Comparison of ENCODE assay signal across 22 cellular contexts in genomic region chr2:84519332-84519957, GRCh38.
"Had no signal": no experiment of that assay in that cellular context is flagged by ENCODE, and none has a peak within 500 bp of the region (broad histone marks: within the 10 kb centered on the region; RNA-seq: fewer than 3 reads in every experiment).

No MANE protein-coding gene starts in this region.

- H3K4me2 ChIP-seq: hepatocyte, smooth muscle cell had no signal

- H3K27me3 Mint-ChIP-seq: activated CD4-positive, alpha-beta T cell treated with anti-CD3 and anti-CD28 coated beads for 36 hours had no signal

- H3K4me3 ChIP-seq: body of pancreas, hepatocyte, lung, smooth muscle cell, thoracic aorta, upper lobe of left lung had no signal

- H3K4me1 Mint-ChIP-seq: mesothelial cell of epicardium, nephron had no signal

- H3K4me1 ChIP-seq: foreskin keratinocyte had no signal

- ATAC-seq: activated CD4-positive, alpha-beta T cell treated with anti-CD3 and anti-CD28 coated beads for 36 hours; body of pancreas; effector memory CD8-positive, alpha-beta T cell; foreskin keratinocyte; sciatic nerve had no signal

- H3K27me3 ChIP-seq: body of pancreas, hepatocyte, upper lobe of left lung had no signal

- H3K36me3 ChIP-seq: thoracic aorta, upper lobe of left lung had no signal

- H2AFZ ChIP-seq: hepatocyte had no signal

- H3K9me3 ChIP-seq: body of pancreas, thoracic aorta, upper lobe of left lung had no signal

- H3K9me3 Mint-ChIP-seq: effector memory CD8-positive, alpha-beta T cell had no signal

- H3K4me3 Mint-ChIP-seq: activated CD4-positive, alpha-beta memory T cell treated with anti-CD3 and anti-CD28 coated beads, Interleukin-2, amount 10 ng/mL, durations not matched to agents 7 days and 5 days; activated CD4-positive, alpha-beta T cell treated with anti-CD3 and anti-CD28 coated beads for 36 hours; activated naive CD8-positive, alpha-beta T cell treated with anti-CD3 and anti-CD28 coated beads, Interleukin-2, amount 10 ng/mL, durations not matched to agents 7 days and 5 days; effector memory CD8-positive, alpha-beta T cell; mesothelial cell of epicardium; nephron had no signal

- H3K9ac ChIP-seq: parathyroid adenoma had no signal

- H3K27ac Mint-ChIP-seq: activated CD4-positive, alpha-beta memory T cell treated with anti-CD3 and anti-CD28 coated beads, Interleukin-2, amount 10 ng/mL, durations not matched to agents 7 days and 5 days; activated CD4-positive, alpha-beta T cell treated with anti-CD3 and anti-CD28 coated beads for 36 hours; activated naive CD8-positive, alpha-beta T cell treated with anti-CD3 and anti-CD28 coated beads, Interleukin-2, amount 10 ng/mL, durations not matched to agents 7 days and 5 days; mesothelial cell of epicardium; nephron had no signal

- DNase-seq: activated CD4-positive, alpha-beta memory T cell treated with anti-CD3 and anti-CD28 coated beads, Interleukin-2, amount 10 ng/mL, durations not matched to agents 7 days and 5 days; activated CD4-positive, alpha-beta T cell treated with anti-CD3 and anti-CD28 coated beads for 36 hours; activated CD8-positive, alpha-beta memory T cell treated with anti-CD3 and anti-CD28 coated beads, Interleukin-2, amount 50 U/mL, for 4 hours; activated gamma-delta T cell; activated naive CD8-positive, alpha-beta T cell treated with anti-CD3 and anti-CD28 coated beads, Interleukin-2, amount 10 ng/mL, durations not matched to agents 7 days and 5 days; activated T-cell treated with anti-CD3 and anti-CD28 coated beads, Interleukin-2, amount 50 U/mL, for 48 hours; body of pancreas; effector memory CD8-positive, alpha-beta T cell; foreskin keratinocyte; islet precursor cell; stimulated activated CD4-positive, alpha-beta T cell treated with anti-CD3 and anti-CD28 coated beads, Interleukin-4, amount 100 ng/mL, for 1 hour; SW 1271; upper lobe of left lung had no signal

- H3K27ac ChIP-seq: body of pancreas, epithelial cell of prostate, foreskin keratinocyte, hepatocyte, thoracic aorta, upper lobe of left lung had no signal

- H3K36me3 Mint-ChIP-seq: mesothelial cell of epicardium had no signal

- H3K79me2 ChIP-seq: hepatocyte had no signal
